24 cellular contexts compared by ENCODE assay signal in the genomic region with DNA sequence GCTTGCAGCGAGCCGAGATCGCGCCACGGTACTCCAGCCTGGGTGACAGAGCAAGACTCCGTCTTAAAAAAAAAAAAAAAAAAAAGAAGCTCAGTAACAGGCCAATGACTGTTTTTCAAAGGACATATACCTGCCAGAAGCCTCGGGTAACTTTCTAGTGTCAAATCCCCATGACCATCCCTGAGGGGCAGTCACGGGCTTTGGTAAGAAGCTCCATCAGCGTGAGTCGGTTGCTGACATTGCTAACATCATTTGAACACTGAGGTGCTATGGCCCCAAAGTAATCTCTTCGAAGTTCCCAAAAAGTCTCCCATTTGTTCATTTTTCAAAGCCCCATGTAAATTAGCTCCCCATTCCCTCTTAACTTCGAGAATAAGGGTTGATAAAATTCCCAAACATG. TPM values are rescaled to one million over a fixed set of nuclear protein-coding genes. Genes with fewer than 3 reads are reported as not detected.
DNase-seq lines count a peak whose midpoint lies in the region; ATAC-seq and TF ChIP-seq lines count a peak whose summit lies in the region.
"Had no signal": no experiment of that assay in that cellular context is flagged by ENCODE, and none has a peak within 500 bp of the region (broad histone marks: within the 10 kb centered on the region; RNA-seq: fewer than 3 reads in every experiment).

No MANE protein-coding gene starts in this region.

- no peaks in the 10 kb centered on the region for H3K79me2 ChIP-seq in smooth muscle cell (ENCODE audit: low read depth)

- no peaks in the 10 kb centered on the region for H3F3A ChIP-seq in smooth muscle cell (ENCODE audit: low read depth)

- no peak overlapping the region for H2AFZ ChIP-seq in smooth muscle cell (ENCODE audit: low read depth)

- WGBS in smooth muscle cell (ENCODE audit: low lambda C conversion rate) = 87% methylated on average over 12 of the region's 12 CpGs

- H3K36me3 ChIP-seq in smooth muscle cell (ENCODE audit: low read depth) = no peaks in the 10 kb centered on the region
- no peaks in the 10 kb centered on the region for H3K36me3 ChIP-seq in mucosa of descending colon (ENCODE audit: low read depth)
- H3K36me3 ChIP-seq: MG63, sigmoid colon, transverse colon had no signal

- intact Hi-C loops in cardiac septum (cut with DNase I) = no loop called here
- intact Hi-C loops in mucosa of descending colon (cut with DNase I, micrococcal nuclease) = no loop called here

- DNase-seq in ELF-1 (ENCODE audit: low read depth, low spot score) (peak; percentile 17), HuH-7 (ENCODE audit: low spot score) (peak; percentile 7), dedifferentiated amniotic fluid mesenchymal stem cell (ENCODE audit: extremely low spot score) (peak; percentile 13), medulla oblongata (ENCODE audit: extremely low spot score) (peak; percentile 1), cardiac septum (ENCODE audit: low spot score) (no peak), smooth muscle cell (lab: John Stamatoyannopoulos, UW; ENCODE audit: unreplicated experiment) (no peak), mucosa of descending colon (no peak)
- no peak for DNase-seq in stimulated activated CD4-positive, alpha-beta T cell treated with anti-CD3 and anti-CD28 coated beads, Interleukin-15, amount 100 ng/mL, for 24 hours
- DNase-seq: activated CD4-positive, alpha-beta memory T cell treated with anti-CD3 and anti-CD28 coated beads, Interleukin-2, amount 10 ng/mL, durations not matched to agents 7 days and 5 days; activated naive CD8-positive, alpha-beta T cell treated with anti-CD3 and anti-CD28 coated beads, Interleukin-2, amount 50 U/mL, for 24 hours; CD4-positive, CD25-positive, alpha-beta regulatory T cell; DMS 273 treated with DMSO at 0.1 percent for 48 hours; effector CD8-positive, alpha-beta T cell; hippocampal formation; IMR-90; MG63; NCI-H1417 treated with DMSO at 0.1 percent for 48 hours; NCI-H2107; NCI-H446 treated with DMSO at 0.1 percent for 48 hours; PC-3; SHP77; sigmoid colon; transverse colon had no signal

- H3K4me1 ChIP-seq in smooth muscle cell (ENCODE audit: low read depth) = no peaks in the 10 kb centered on the region
- H3K4me1 ChIP-seq in mucosa of descending colon (ENCODE audit: low read depth) = no peaks in the 10 kb centered on the region
- H3K4me1 ChIP-seq: sigmoid colon, transverse colon had no signal

- no peaks in the 10 kb centered on the region for H3K27me3 ChIP-seq in smooth muscle cell (ENCODE audit: low read depth)
- H3K27me3 ChIP-seq: MG63, sigmoid colon, transverse colon had no signal

- no peak overlapping the region for H3K4me2 ChIP-seq in smooth muscle cell

- no peak overlapping the region for H3K27ac ChIP-seq in smooth muscle cell (ENCODE audit: low read depth)
- H3K27ac ChIP-seq: sigmoid colon, transverse colon had no signal

- ATAC-seq in mucosa of descending colon = no peak
- ATAC-seq: activated naive CD8-positive, alpha-beta T cell treated with anti-CD3 and anti-CD28 coated beads, Interleukin-2, amount 50 U/mL, for 24 hours; esophagus mucosa; PC-3 had no signal

- H4K20me1 ChIP-seq in smooth muscle cell (ENCODE audit: low read depth) = no peaks in the 10 kb centered on the region

- no peak overlapping the region for H3K9ac ChIP-seq in smooth muscle cell (ENCODE audit: low read depth)

- TF ChIP-seq CTCF in smooth muscle cell (IDR thresholded peaks at IDR 0.05; ENCODE audit: borderline replicate concordance, insufficient read depth, poor library complexity, severe bottlenecking) (no peak), mucosa of descending colon (IDR thresholded peaks at IDR 0.05) (no peak)

- H3K9me3 ChIP-seq in smooth muscle cell (replicated peaks; ENCODE audit: low read depth) (no peaks in the 10 kb centered on the region), mucosa of descending colon (no peaks in the 10 kb centered on the region)
- H3K9me3 ChIP-seq: MG63, sigmoid colon, transverse colon had no signal

- H3K4me3 ChIP-seq in smooth muscle cell (no peak overlapping the region), mucosa of descending colon (no peak overlapping the region)
- H3K4me3 ChIP-seq: MG63, sigmoid colon, transverse colon had no signal

RNA-seq across cellular contexts. Expression of gene NAIP, which starts 11.6 kb away (rescaled TPM):
- 9.2 TPM for total RNA-seq in cardiac septum
- total RNA-seq in smooth muscle cell = 3.9 and 4.8 TPM in 2 replicates
- polyA plus RNA-seq in smooth muscle cell = 2.6 and 4.6 TPM in 2 replicates
- 10 to 100 TPM; 17.3 to 19.4 (median 18.9) TPM for total RNA-seq in mucosa of descending colon

RNA-seq across cellular contexts. Expression of gene GTF2H2, which starts 53.9 kb away (rescaled TPM):
- total RNA-seq in cardiac septum (8.4 TPM), smooth muscle cell (42.8 and 49.9 TPM in 2 replicates), mucosa of descending colon (10 to 100 TPM; 19.9 to 23.7 (median 22.8) TPM)
- 21.0 and 28.0 TPM in 2 replicates for polyA plus RNA-seq in smooth muscle cell

Comparison
In these comparisons a context has a peak if more than half of its experiments do, and no peak if none do; other contexts are left out.
1. DNase-seq: peak in ELF-1 (single experiment), HuH-7 (single experiment), dedifferentiated amniotic fluid mesenchymal stem cell (single experiment) and medulla oblongata (single experiment); none in cardiac septum (single experiment), stimulated activated CD4-positive, alpha-beta T cell treated with anti-CD3 and anti-CD28 coated beads, Interleukin-15, amount 100 ng/mL, for 24 hours (single experiment), smooth muscle cell (single experiment) and mucosa of descending colon (0 of 3).